22 cellular contexts compared by ENCODE assay signal in genomic region chr1:229990326-229990725, GRCh38.
"Had no signal": no experiment of that assay in that cellular context is flagged by ENCODE, and none has a peak within 500 bp of the region (broad histone marks: within the 10 kb centered on the region; RNA-seq: fewer than 3 reads in every experiment).

No MANE protein-coding gene starts in this region.

- H3K9me3 Mint-ChIP-seq: IgD-negative memory B cell had no signal

- H3K4me3 Mint-ChIP-seq: IgD-negative memory B cell had no signal

- H3K4me2 ChIP-seq: SK-N-SH had no signal

- H3K27ac Mint-ChIP-seq: IgD-negative memory B cell had no signal

- H3K36me3 Mint-ChIP-seq: IgD-negative memory B cell had no signal

- H3K9me3 ChIP-seq: SK-N-SH had no signal

- ATAC-seq: Panc1, PC-3 had no signal

- H3K9ac ChIP-seq: SK-N-SH had no signal

- H3K27ac ChIP-seq: RWPE1 had no signal

- DNase-seq: KBM-7, MV-4-11, NCI-H1048, NCI-H1105, NCI-H1417 treated with DMSO at 0.1 percent for 48 hours, NCI-H146, NCI-H1694 treated with DMSO at 0.1 percent for 48 hours, NCI-H2029, NCI-H2081 treated with DMSO at 0.1 percent for 48 hours, NCI-H2171, NCI-H226, NCI-H446, NCI-H510A, NCI-H524 treated with DMSO at 0.1 percent for 48 hours, NCI-H69, NCI-H774, PC-3, SHP77, SK-N-SH had no signal
